In genomic region chr5:177497297-177498012, GRCh38 we compare ENCODE assay signal across 1 cellular context.
A peak's percentile ranks its signal among the peaks of the same experiment; 100 is the strongest.
TF ChIP-seq lines count a peak whose summit lies in the region.

Gene PDLIM7, minus strand, starts transcription at chr5:177497604. Its CDS starts 1,092 bp downstream, at chr5:177496512.

TF ChIP-seq in HepG2, 621 proteins besides CTCF, POLR2A, EP300 and RAD21 (continued from another document and continues in another):
- TF ChIP-seq E2F1 (CRISPR knock-in tag; IDR thresholded peaks at IDR 0.05), result 0 out of 2 replicates have a peak, but pooled peaks have one; percentile 43
- no peak for TF ChIP-seq ZNF232 (CRISPR knock-in tag; IDR thresholded peaks at IDR 0.05; ENCODE audit: borderline replicate concordance)
- TF ChIP-seq NFE2L1 (CRISPR knock-in tag; IDR thresholded peaks at IDR 0.05; ENCODE audit: borderline replicate concordance), result no peak
- TF ChIP-seq CERS6 (CRISPR knock-in tag; IDR thresholded peaks at IDR 0.05), result no peak
- peak; percentile 96 for TF ChIP-seq ZMYM2 (CRISPR knock-in tag; IDR thresholded peaks at IDR 0.05)
- TF ChIP-seq SP1 (IDR thresholded peaks at IDR 0.05), result peak; percentile 78
- TF ChIP-seq SP1 (CRISPR knock-in tag; IDR thresholded peaks at IDR 0.05), result peak; percentile 86
- TF ChIP-seq GTF3A (CRISPR knock-in tag; conservative IDR thresholded peaks at IDR 0.05), result no peak
- TF ChIP-seq ZBTB4 (CRISPR knock-in tag; IDR thresholded peaks at IDR 0.05; ENCODE audit: borderline replicate concordance), result no peak
- TF ChIP-seq SPEN (CRISPR knock-in tag; IDR thresholded peaks at IDR 0.05; ENCODE audit: low read depth), result peak; percentile 46
- TF ChIP-seq POGK (CRISPR knock-in tag; conservative IDR thresholded peaks at IDR 0.05), result 0 out of 2 replicates have a peak, but pooled peaks have one; percentile 42
- TF ChIP-seq REPIN1 (CRISPR knock-in tag; IDR thresholded peaks at IDR 0.05; ENCODE audit: borderline replicate concordance, low read depth), result 0 out of 2 replicates have a peak, but pooled peaks have one; percentile 44
- no peak for TF ChIP-seq AFF4 (CRISPR knock-in tag; IDR thresholded peaks at IDR 0.05)
- no peak for TF ChIP-seq CSRNP2 (CRISPR knock-in tag; conservative IDR thresholded peaks at IDR 0.05; ENCODE audit: low read depth)
- peak; percentile 35; the same call in 1 of the 2 replicates for TF ChIP-seq SALL2 (CRISPR knock-in tag; IDR thresholded peaks at IDR 0.05)
- 0 out of 2 replicates have a peak, but pooled peaks have one; percentile 16 for TF ChIP-seq PRDM10 (CRISPR knock-in tag; IDR thresholded peaks at IDR 0.05; ENCODE audit: low read depth)
- no peak for TF ChIP-seq SOX6 (IDR thresholded peaks at IDR 0.05)
- 0 out of 2 replicates have a peak, but pooled peaks have one; percentile 20 for TF ChIP-seq SOX6 (CRISPR knock-in tag; IDR thresholded peaks at IDR 0.05)
- TF ChIP-seq ZNF580 (CRISPR knock-in tag; IDR thresholded peaks at IDR 0.05; ENCODE audit: borderline replicate concordance, low read depth), result no peak; the same call in 1 of the 2 replicates
- TF ChIP-seq SMAD3 (CRISPR knock-in tag; IDR thresholded peaks at IDR 0.05), result 0 out of 2 replicates have a peak, but pooled peaks have one; percentile 20
- no peak for TF ChIP-seq PCBP2 (optimal IDR thresholded peaks at IDR 0.05; ENCODE audit: low read depth, low read length, poor library complexity, severe bottlenecking)
- TF ChIP-seq E2F2 (CRISPR knock-in tag; IDR thresholded peaks at IDR 0.05; ENCODE audit: borderline replicate concordance), result 0 out of 2 replicates have a peak, but pooled peaks have one; percentile 6
- 0 out of 2 replicates have a peak, but pooled peaks have one; percentile 31 for TF ChIP-seq SNAI1 (CRISPR knock-in tag; IDR thresholded peaks at IDR 0.05; ENCODE audit: borderline replicate concordance)
- TF ChIP-seq MED8 (CRISPR knock-in tag; IDR thresholded peaks at IDR 0.05; ENCODE audit: insufficient replicate concordance), result peak; percentile 74
- TF ChIP-seq FOSL1 (CRISPR knock-in tag; IDR thresholded peaks at IDR 0.05; ENCODE audit: borderline replicate concordance), result no peak
- 0 out of 2 replicates have a peak, but pooled peaks have one; percentile 25 for TF ChIP-seq ATF6 (CRISPR knock-in tag; conservative IDR thresholded peaks at IDR 0.05)
- TF ChIP-seq KDM2A (CRISPR knock-in tag; IDR thresholded peaks at IDR 0.05; ENCODE audit: borderline replicate concordance, low read depth), result peak; percentile 34; the same call in 1 of the 2 replicates
- TF ChIP-seq KLF15 (CRISPR knock-in tag; IDR thresholded peaks at IDR 0.05; ENCODE audit: borderline replicate concordance), result no peak
- TF ChIP-seq CBX1 (IDR thresholded peaks at IDR 0.05; ENCODE audit: low read depth), result no peak
- no peak; the same call in 1 of the 2 replicates for TF ChIP-seq HES4 (CRISPR knock-in tag; IDR thresholded peaks at IDR 0.05; ENCODE audit: borderline replicate concordance)
- no peak for TF ChIP-seq CENPBD1 (CRISPR knock-in tag; IDR thresholded peaks at IDR 0.05; ENCODE audit: borderline replicate concordance, low read depth)
- TF ChIP-seq ELF1 (CRISPR knock-in tag; IDR thresholded peaks at IDR 0.05), result no peak; the same call in 1 of the 2 replicates
- TF ChIP-seq ZBTB42 (CRISPR knock-in tag; IDR thresholded peaks at IDR 0.05), result no peak; the same call in 1 of the 2 replicates
- TF ChIP-seq ARNTL (CRISPR knock-in tag; IDR thresholded peaks at IDR 0.05), result peak; percentile 59
- no peak for TF ChIP-seq AHR (CRISPR knock-in tag; IDR thresholded peaks at IDR 0.05)
- no peak for TF ChIP-seq TCF12 (IDR thresholded peaks at IDR 0.05)
- TF ChIP-seq TCF12 (CRISPR knock-in tag; IDR thresholded peaks at IDR 0.05), result 0 out of 2 replicates have a peak, but pooled peaks have one; percentile 80
